Comparison of ENCODE assay signal across 8 cellular contexts in the genomic region with DNA sequence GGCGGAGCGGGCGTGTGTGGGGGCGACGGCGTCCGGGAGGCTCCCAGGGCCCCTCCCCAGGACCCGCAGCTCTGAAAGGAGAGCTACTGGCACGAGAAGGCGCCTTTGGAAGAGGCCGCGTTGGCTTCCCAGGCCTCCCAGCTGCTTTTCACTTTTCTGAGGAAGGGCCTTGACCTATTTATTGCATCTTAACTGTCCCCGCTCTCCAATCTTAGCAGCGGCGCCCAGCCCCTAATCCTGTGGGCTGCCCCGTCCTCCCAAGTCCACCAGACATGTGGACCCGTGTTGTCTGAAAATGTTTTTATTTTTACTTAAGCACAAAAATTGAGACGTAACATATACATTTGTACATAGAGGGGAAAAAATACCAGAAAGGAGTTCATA. TPM values are rescaled to one million over a fixed set of nuclear protein-coding genes. Genes with fewer than 3 reads are reported as not detected.
DNase-seq lines count a peak whose midpoint lies in the region; ATAC-seq, FAIRE-seq and TF ChIP-seq lines count a peak whose summit lies in the region.

No MANE protein-coding gene starts in this region.

- peak overlapping the region; percentile 93 for H3K27ac Mint-ChIP-seq in activated CD8-positive, alpha-beta T cell treated with anti-CD3 and anti-CD28 coated beads, Interleukin-2, amount 10 ng/mL, durations not matched to agents 7 days and 5 days

- CTCF ChIA-PET in HEK293 (lab: Yijun Ruan, JAX): interaction anchor here (0.6 to 4.5 kb wide), 10 partner anchors 15 to 107 kb away, joined by 3 to 29 read pairs (median 4); no protein-coding TSS in a partner anchor
- CTCF ChIA-PET in activated CD8-positive, alpha-beta T cell treated with anti-CD3 and anti-CD28 coated beads, Interleukin-2, amount 10 ng/mL, durations not matched to agents 7 days and 5 days (lab: Charles Lee): interaction anchor here (1.2 to 8.4 kb wide), 10 partner anchors 14 to 107 kb away, joined by 3 to 75 read pairs (median 12); partner anchors contain the start of gene FAM219B

- FAIRE-seq in D721Med (lab: Jason Lieb, UNC): no peak

- no peaks in the 10 kb centered on the region for H3K27me3 ChIP-seq in iPS DF 6.9 (ENCODE audit: control insufficient read depth, insufficient read depth, low read length)
- H3K27me3 ChIP-seq in spleen (replicated peaks in 1 of 7): no peaks in the 10 kb centered on the region

- no peaks in the 10 kb centered on the region for H3K9me3 Mint-ChIP-seq in activated CD8-positive, alpha-beta T cell treated with anti-CD3 and anti-CD28 coated beads, Interleukin-2, amount 10 ng/mL, durations not matched to agents 7 days and 5 days (ENCODE audit: insufficient read depth)

- H3K4me1 Mint-ChIP-seq in activated CD8-positive, alpha-beta T cell treated with anti-CD3 and anti-CD28 coated beads, Interleukin-2, amount 10 ng/mL, durations not matched to agents 7 days and 5 days (ENCODE audit: low read depth): peaks cover 49% of the 10 kb centered on the region

- peak overlapping the region; percentile 77 for H3K4me3 Mint-ChIP-seq in activated CD8-positive, alpha-beta T cell treated with anti-CD3 and anti-CD28 coated beads, Interleukin-2, amount 10 ng/mL, durations not matched to agents 7 days and 5 days

- H3K27me3 Mint-ChIP-seq in activated CD8-positive, alpha-beta T cell treated with anti-CD3 and anti-CD28 coated beads, Interleukin-2, amount 10 ng/mL, durations not matched to agents 7 days and 5 days (ENCODE audit: low read depth): no peaks in the 10 kb centered on the region

- peaks cover 59% of the 10 kb centered on the region for H3K36me3 Mint-ChIP-seq in activated CD8-positive, alpha-beta T cell treated with anti-CD3 and anti-CD28 coated beads, Interleukin-2, amount 10 ng/mL, durations not matched to agents 7 days and 5 days (ENCODE audit: low read depth)

- intact Hi-C loops in spleen (cut with DNase I; ENCODE audit: low total_unique reads): loop anchor here (5.0 kb wide), 2 partner anchors 59 to 61 kb away; partner anchors contain the start of gene CSK

- no peak for DNase-seq in activated CD8-positive, alpha-beta T cell treated with anti-CD3 and anti-CD28 coated beads, Interleukin-2, amount 10 ng/mL, durations not matched to agents 7 days and 5 days
- no peak for DNase-seq in iPS DF 6.9 (ENCODE audit: low read depth, low spot score)
- DNase-seq in spleen: no peak
- DNase-seq in activated gamma-delta T cell treated with Interleukin-2 at 50 U/mL for 16 hours: no peak
- DNase-seq in D721Med (ENCODE audit: insufficient read length, low spot score): no peak

- H3K4me3 ChIP-seq in HEK293 (ENCODE audit: low read depth, low read length) (peak overlapping the region; percentile 30), iPS DF 6.9 (ENCODE audit: low read length) (peak overlapping the region; percentile 73), spleen (peak overlapping the region; percentile 27 to 95 (median 85))

- no CpG with 5 or more reads among the region's 18 CpGs for WGBS in iPS DF 6.9 (ENCODE audit: insufficient coverage, insufficient read length)
- 16 to 32% (median 18%) methylated on average over 10 to 18 of the region's 18 CpGs for WGBS in spleen, 5 donors

- H3K36me3 ChIP-seq in HEK293 (ENCODE audit: control insufficient read depth in 2 of 2, insufficient read depth in 1 of 2, low read length in 2 of 2): peaks cover 6 to 55% of the 10 kb centered on the region in 2 experiments; a peak in 2 of 3 replicates
- H3K36me3 ChIP-seq in iPS DF 6.9 (ENCODE audit: control insufficient read depth, insufficient read depth, low read length): peaks cover 2% of the 10 kb centered on the region
- H3K36me3 ChIP-seq in spleen: peaks cover 6 to 81% (median 35%) of the 10 kb centered on the region in 6 donors

- H3K9me3 ChIP-seq in HEK293 (ENCODE audit: control insufficient read depth, insufficient read depth, low read depth, low read length) (no peaks in the 10 kb centered on the region), iPS DF 6.9 (ENCODE audit: control insufficient read depth, insufficient read depth, low read length) (no peaks in the 10 kb centered on the region), spleen (no peaks in the 10 kb centered on the region)

- no peak for TF ChIP-seq POLR2A in spleen (IDR thresholded peaks at IDR 0.05)

- POLR2A ChIA-PET in HEK293 (lab: Yijun Ruan, JAX): interaction anchor here (0.5 to 2.3 kb wide), 7 partner anchors 10 to 1472 kb away, joined by 3 to 12 read pairs (median 5); partner anchors contain the start of genes FAM219B and MPI
- POLR2A ChIA-PET in activated CD8-positive, alpha-beta T cell treated with anti-CD3 and anti-CD28 coated beads, Interleukin-2, amount 10 ng/mL, durations not matched to agents 7 days and 5 days (lab: Charles Lee): interaction anchor here (1.2 to 3.4 kb wide), 5 partner anchors 27 to 63 kb away, joined by 3 to 24 read pairs (median 3); partner anchors contain the start of gene FAM219B

- TF ChIP-seq CTCF in HEK293 (tag by site-specific recombination; IDR thresholded peaks at IDR 0.05): no peak
- TF ChIP-seq CTCF in spleen (IDR thresholded peaks at IDR 0.05 in 8 of 11, conservative IDR thresholded peaks at IDR 0.05 in 3 of 11): peak in 6 of 11 experiments; percentile 4 to 41 (median 32)
- TF ChIP-seq CTCF in D721Med (IDR thresholded peaks at IDR 0.05; ENCODE audit: insufficient read depth, missing control alignments): no peak

- H3K4me1 ChIP-seq in HEK293 (ENCODE audit: control insufficient read depth, insufficient read depth, low read length) (peaks cover 10% of the 10 kb centered on the region), iPS DF 6.9 (ENCODE audit: control insufficient read depth, insufficient read depth, low read length) (no peaks in the 10 kb centered on the region), spleen (peaks cover 16 to 62% (median 47%) of the 10 kb centered on the region in 6 donors)

- no peak for ATAC-seq in activated CD8-positive, alpha-beta T cell treated with anti-CD3 and anti-CD28 coated beads, Interleukin-2, amount 10 ng/mL, durations not matched to agents 7 days and 5 days
- ATAC-seq in GM18498 (IDR thresholded peaks at IDR 0.05; ENCODE audit: unreplicated experiment) (no peak), GM21367 (IDR thresholded peaks at IDR 0.05; ENCODE audit: unreplicated experiment) (no peak)

- H3K27ac ChIP-seq in HEK293 (ENCODE audit: extremely low read depth, low read depth, low read length) (peak overlapping the region; percentile 86), iPS DF 6.9 (ENCODE audit: low read length) (no peak overlapping the region), spleen (peak overlapping the region; percentile 76 to 92 (median 88))

TF ChIP-seq in HEK293, 187 proteins besides CTCF, POLR2A, EP300 and RAD21 (continues in another document):
- TF ChIP-seq ZNF132 (tag by site-specific recombination; IDR thresholded peaks at IDR 0.05; ENCODE audit: borderline replicate concordance) (no peak), ZFP69B (tag by site-specific recombination; IDR thresholded peaks at IDR 0.05) (peak; percentile 11; the same call in 1 of the 2 replicates), KLF16 (tag by site-specific recombination; IDR thresholded peaks at IDR 0.05) (peak; percentile 5; the same call in 1 of the 2 replicates), ZBTB7A (tag by site-specific recombination; IDR thresholded peaks at IDR 0.05; ENCODE audit: low read depth) (no peak), KLF17 (tag by site-specific recombination; IDR thresholded peaks at IDR 0.05) (no peak; the same call in 1 of the 2 replicates), ZNF404 (tag by site-specific recombination; IDR thresholded peaks at IDR 0.05) (0 out of 2 replicates have a peak, but pooled peaks have one; percentile 14)
- TF ChIP-seq, protein P1, sequence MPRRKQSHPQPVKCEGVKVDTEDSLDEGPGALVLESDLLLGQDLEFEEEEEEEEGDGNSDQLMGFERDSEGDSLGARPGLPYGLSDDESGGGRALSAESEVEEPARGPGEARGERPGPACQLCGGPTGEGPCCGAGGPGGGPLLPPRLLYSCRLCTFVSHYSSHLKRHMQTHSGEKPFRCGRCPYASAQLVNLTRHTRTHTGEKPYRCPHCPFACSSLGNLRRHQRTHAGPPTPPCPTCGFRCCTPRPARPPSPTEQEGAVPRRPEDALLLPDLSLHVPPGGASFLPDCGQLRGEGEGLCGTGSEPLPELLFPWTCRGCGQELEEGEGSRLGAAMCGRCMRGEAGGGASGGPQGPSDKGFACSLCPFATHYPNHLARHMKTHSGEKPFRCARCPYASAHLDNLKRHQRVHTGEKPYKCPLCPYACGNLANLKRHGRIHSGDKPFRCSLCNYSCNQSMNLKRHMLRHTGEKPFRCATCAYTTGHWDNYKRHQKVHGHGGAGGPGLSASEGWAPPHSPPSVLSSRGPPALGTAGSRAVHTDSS (tag by site-specific recombination; IDR thresholded peaks at IDR 0.05): no peak

RNA-seq across cellular contexts. Expression of gene ULK3, which starts 0.5 kb away (rescaled TPM):
- total RNA-seq in activated CD8-positive, alpha-beta T cell treated with anti-CD3 and anti-CD28 coated beads, Interleukin-2, amount 10 ng/mL, durations not matched to agents 7 days and 5 days: 10 to 100 TPM; 56.9 to 58.0 TPM
- 10 to 100 TPM; 51.7 to 74.6 (median 57.7) TPM for total RNA-seq in spleen
- polyA plus RNA-seq in spleen: 10 to 100 TPM; 33.2 to 71.5 (median 64.7) TPM

RNA-seq across cellular contexts. Expression of gene CPLX3, which starts 17.0 kb away (rescaled TPM):
- total RNA-seq in activated CD8-positive, alpha-beta T cell treated with anti-CD3 and anti-CD28 coated beads, Interleukin-2, amount 10 ng/mL, durations not matched to agents 7 days and 5 days: not detected
- 10 to 100 TPM; 17.7 to 73.7 (median 37.0) TPM for total RNA-seq in spleen
- polyA plus RNA-seq in spleen: 100 to 1,000 TPM in 2 of 3 donors, 10 to 100 TPM in 1; 28.9 to 207 (median 127) TPM

RNA-seq across cellular contexts. Expression of gene SCAMP2, which starts 29.7 kb away (rescaled TPM):
- 100 to 1,000 TPM in 1 of 2 experiments, 10 to 100 TPM in 1; 96.9 to 105 TPM for total RNA-seq in activated CD8-positive, alpha-beta T cell treated with anti-CD3 and anti-CD28 coated beads, Interleukin-2, amount 10 ng/mL, durations not matched to agents 7 days and 5 days
- 100 to 1,000 TPM in 5 of 7 donors, 10 to 100 TPM in 2; 84.3 to 129 (median 113) TPM for total RNA-seq in spleen
- 10 to 100 TPM; 34.7 to 48.1 (median 38.5) TPM for polyA plus RNA-seq in spleen

RNA-seq across cellular contexts. Expression of gene LMAN1L, which starts 30.8 kb away (rescaled TPM):
- 1 to 10 TPM in 1 of 2 experiments, under 1 TPM in 1; 0.47 to 1.0 TPM for total RNA-seq in activated CD8-positive, alpha-beta T cell treated with anti-CD3 and anti-CD28 coated beads, Interleukin-2, amount 10 ng/mL, durations not matched to agents 7 days and 5 days
- total RNA-seq in spleen: 100 to 1,000 TPM in 4 of 7 donors, 10 to 100 TPM in 3; 55.3 to 164 (median 106) TPM
- polyA plus RNA-seq in spleen: 10 to 100 TPM in 2 of 3 donors, 1 to 10 TPM in 1; 2.4 to 36.8 (median 25.6) TPM

RNA-seq across cellular contexts. Expression of gene MPI, which starts 46.4 kb away (rescaled TPM):
- total RNA-seq in activated CD8-positive, alpha-beta T cell treated with anti-CD3 and anti-CD28 coated beads, Interleukin-2, amount 10 ng/mL, durations not matched to agents 7 days and 5 days: 10 to 100 TPM; 55.7 to 56.7 TPM
- total RNA-seq in spleen: 10 to 100 TPM; 25.6 to 49.9 (median 41.0) TPM
- 10 to 100 TPM; 16.4 to 29.6 (median 20.5) TPM for polyA plus RNA-seq in spleen

Comparison
In these comparisons a context has a peak if more than half of its experiments do, and no peak if none do; other contexts are left out.
1. H3K4me3 ChIP-seq: peak in every context shown above with its lines; median percentile 85 in spleen; 73 in iPS DF 6.9; 30 in HEK293.
2. CTCF ChIP-seq: peak in spleen (6 of 11); none in HEK293 (single experiment) and D721Med (single experiment).
3. RNA of gene CPLX3, which starts 17.0 kb away (total RNA-seq): 17.7 to 73.7 TPM in spleen; not detected in activated CD8-positive, alpha-beta T cell treated with anti-CD3 and anti-CD28 coated beads, Interleukin-2, amount 10 ng/mL, durations not matched to agents 7 days and 5 days; every median in the first group is over 10 times any median in the second.